8 cellular contexts compared by ENCODE assay signal in genomic region chr9:38392235-38393127, GRCh38. TPM values are rescaled to one million over a fixed set of nuclear protein-coding genes. Genes with fewer than 3 reads are reported as not detected.
DNase-seq lines count a peak whose midpoint lies in the region; ATAC-seq and TF ChIP-seq lines count a peak whose summit lies in the region.

Gene ALDH1B1, plus strand, starts transcription at chr9:38392702. Its CDS starts 3,047 bp downstream, at chr9:38395749.

- H3K36me3 ChIP-seq in HUES64 (ENCODE audit: insufficient read depth, low read length): peaks cover 31% of the 10 kb centered on the region
- H3K36me3 ChIP-seq in neural cell (ENCODE audit: insufficient read depth, low read length): peaks cover 5% of the 10 kb centered on the region
- H3K36me3 ChIP-seq in stomach smooth muscle (ENCODE audit: control insufficient read depth in 2 of 2, insufficient read depth in 2 of 2, low read length in 2 of 2): peaks cover 18% of the 10 kb centered on the region in 2 donors

- TF ChIP-seq CTCF in fibroblast of villous mesenchyme (IDR thresholded peaks at IDR 0.05; ENCODE audit: insufficient read depth, low read depth, low read length): no peak
- TF ChIP-seq CTCF in neural cell (IDR thresholded peaks at IDR 0.05; ENCODE audit: poor library complexity, severe bottlenecking): peak; percentile 61

- H3K27ac ChIP-seq in HUES64 (ENCODE audit: low read depth, low read length): peak within 1 kb of the TSS; percentile 70
- no peak within 1 kb of the TSS for H3K27ac ChIP-seq in neural cell (ENCODE audit: low read length)
- H3K27ac ChIP-seq in stomach smooth muscle (ENCODE audit: low read length): peak within 1 kb of the TSS; percentile 86

- peak; percentile 65 for DNase-seq in DMS79 treated with DMSO at 0.1 percent for 48 hours (lab: John Stamatoyannopoulos, UW)
- DNase-seq in RPMI7951 (ENCODE audit: low read depth): peak; percentile 85
- DNase-seq in activated T-helper 2 cell treated with anti-CD3 and anti-CD28 coated beads, Interferon-gamma antibody, Interleukin-2, Interleukin-4, amounts not matched to agents 10 μg/mL and 5 μg/mL and 100 μg/mL, durations not matched to agents 14 hours and 24 hours and 36 hours (ENCODE audit: low spot score): peak; percentile 70
- peak; percentile 77 for DNase-seq in fibroblast of villous mesenchyme (ENCODE audit: low read depth)

- intact Hi-C loops in activated T-helper 2 cell treated with anti-CD3 and anti-CD28 coated beads, Interferon-gamma antibody, Interleukin-2, Interleukin-4, amounts not matched to agents 10 μg/mL and 5 μg/mL and 100 μg/mL, durations not matched to agents 14 hours and 24 hours and 36 hours (cut with micrococcal nuclease): loop anchor here (5.0 to 10.0 kb wide), 2 partner anchors 328 to 490 kb away; partner anchors contain the start of genes SHB and SLC25A51

- H3K4me3 ChIP-seq in HUES64 (ENCODE audit: low read length) (peak within 1 kb of the TSS; percentile 95), fibroblast of villous mesenchyme (ENCODE audit: low read depth, low read length) (peak within 1 kb of the TSS; percentile 86), neural cell (ENCODE audit: low read length) (peak within 1 kb of the TSS; percentile 78), stomach smooth muscle (ENCODE audit: low read length in 2 of 2) (peak within 1 kb of the TSS; percentile 91 to 96)

- peak; percentile 37 for TF ChIP-seq RAD21 in neural cell (conservative IDR thresholded peaks at IDR 0.05)

- peak within 1 kb of the TSS; percentile 67 for H2AFZ ChIP-seq in neural cell (ENCODE audit: low read depth, low read length)

- ATAC-seq in GM21515 (IDR thresholded peaks at IDR 0.05; ENCODE audit: unreplicated experiment): peak; percentile 98

- H3K9me2 ChIP-seq in neural cell (ENCODE audit: insufficient read depth, low read length): no peaks in the 10 kb centered on the region

- no peaks in the 10 kb centered on the region for H3F3A ChIP-seq in neural cell (ENCODE audit: insufficient read depth, low read length, poor library complexity, severe bottlenecking)

- no peaks in the 10 kb centered on the region for H3K9me3 Mint-ChIP-seq in activated T-helper 2 cell treated with anti-CD3 and anti-CD28 coated beads, Interferon-gamma antibody, Interleukin-2, Interleukin-4, amounts not matched to agents 10 μg/mL and 5 μg/mL and 100 μg/mL, durations not matched to agents 14 hours and 24 hours and 36 hours

- no peaks in the 10 kb centered on the region for H4K20me1 ChIP-seq in neural cell (ENCODE audit: insufficient read depth)

- H3K4me2 ChIP-seq in neural cell (ENCODE audit: low read length): peak within 1 kb of the TSS; percentile 74

- WGBS in HUES64: under 1% methylated on average over 58 of the region's 58 CpGs

- H3K4me1 ChIP-seq in HUES64 (ENCODE audit: insufficient read depth, low read length) (peaks cover 11% of the 10 kb centered on the region; the same call in 1 of the 2 replicates), stomach smooth muscle (ENCODE audit: control insufficient read depth, insufficient read depth, low read length) (peaks cover 51% of the 10 kb centered on the region)

- H3K4me1 Mint-ChIP-seq in activated T-helper 2 cell treated with anti-CD3 and anti-CD28 coated beads, Interferon-gamma antibody, Interleukin-2, Interleukin-4, amounts not matched to agents 10 μg/mL and 5 μg/mL and 100 μg/mL, durations not matched to agents 14 hours and 24 hours and 36 hours (ENCODE audit: low read depth): peaks cover 16% of the 10 kb centered on the region

- peaks cover 6% of the 10 kb centered on the region for H3K79me2 ChIP-seq in neural cell (replicated peaks; ENCODE audit: insufficient read depth, low read length)

- H3K27me3 Mint-ChIP-seq in activated T-helper 2 cell treated with anti-CD3 and anti-CD28 coated beads, Interferon-gamma antibody, Interleukin-2, Interleukin-4, amounts not matched to agents 10 μg/mL and 5 μg/mL and 100 μg/mL, durations not matched to agents 14 hours and 24 hours and 36 hours (ENCODE audit: low read depth): peaks cover 22% of the 10 kb centered on the region

- peak; percentile 19 for TF ChIP-seq EP300 in neural cell (conservative IDR thresholded peaks at IDR 0.05; ENCODE audit: poor library complexity, severe bottlenecking)

- H3K27me3 ChIP-seq in HUES64 (ENCODE audit: insufficient read depth, low read length) (peaks cover 6% of the 10 kb centered on the region; the same call in 1 of the 2 replicates), neural cell (ENCODE audit: insufficient read depth, low read depth, low read length) (no peaks in the 10 kb centered on the region), stomach smooth muscle (ENCODE audit: control insufficient read depth in 1 of 2, insufficient read depth in 2 of 2, low read length in 2 of 2) (no peaks in the 10 kb centered on the region)

- H3K9me3 ChIP-seq in HUES64 (ENCODE audit: insufficient read depth, low read depth, low read length) (no peaks in the 10 kb centered on the region), neural cell (ENCODE audit: low read length) (no peaks in the 10 kb centered on the region), stomach smooth muscle (ENCODE audit: control insufficient read depth in 2 of 2, low read length in 2 of 2) (no peaks in the 10 kb centered on the region)

- H3K4me3 Mint-ChIP-seq in activated T-helper 2 cell treated with anti-CD3 and anti-CD28 coated beads, Interferon-gamma antibody, Interleukin-2, Interleukin-4, amounts not matched to agents 10 μg/mL and 5 μg/mL and 100 μg/mL, durations not matched to agents 14 hours and 24 hours and 36 hours (ENCODE audit: low read depth): peak within 1 kb of the TSS; percentile 96

- peak within 1 kb of the TSS; percentile 90 for H3K27ac Mint-ChIP-seq in activated T-helper 2 cell treated with anti-CD3 and anti-CD28 coated beads, Interferon-gamma antibody, Interleukin-2, Interleukin-4, amounts not matched to agents 10 μg/mL and 5 μg/mL and 100 μg/mL, durations not matched to agents 14 hours and 24 hours and 36 hours

- H3K9ac ChIP-seq in HUES64 (ENCODE audit: low read depth, low read length) (peak within 1 kb of the TSS; percentile 95), neural cell (ENCODE audit: low read length) (peak within 1 kb of the TSS; percentile 68), stomach smooth muscle (ENCODE audit: low read length in 2 of 2) (peak within 1 kb of the TSS; percentile 92 to 97)

- H3K36me3 Mint-ChIP-seq in activated T-helper 2 cell treated with anti-CD3 and anti-CD28 coated beads, Interferon-gamma antibody, Interleukin-2, Interleukin-4, amounts not matched to agents 10 μg/mL and 5 μg/mL and 100 μg/mL, durations not matched to agents 14 hours and 24 hours and 36 hours (ENCODE audit: low read depth): peaks cover 27% of the 10 kb centered on the region

TF ChIP-seq in neural cell, 6 proteins besides CTCF, POLR2A, EP300 and RAD21:
- TF ChIP-seq EZH2 (IDR thresholded peaks at IDR 0.05; ENCODE audit: borderline replicate concordance, insufficient read depth, low read length, poor library complexity, severe bottlenecking) (no peak), POLR2AphosphoS5 (IDR thresholded peaks at IDR 0.05) (peak; percentile 15), SMC3 (conservative IDR thresholded peaks at IDR 0.05; ENCODE audit: poor library complexity) (peak; percentile 34), MXI1 (conservative IDR thresholded peaks at IDR 0.05; ENCODE audit: poor library complexity, severe bottlenecking) (peak; percentile 90)

RNA-seq across cellular contexts. Expression of gene ALDH1B1, which starts in this region (rescaled TPM):
- 39.9 TPM for polyA plus RNA-seq in HUES64 (2013, experiment 1 of 2)
- polyA plus RNA-seq in HUES64 (2013, experiment 2 of 2): 43.5 TPM
- 18.7 and 19.9 TPM in 2 replicates for total RNA-seq in RPMI7951 (2014; rRNA removed; shearing (Covaris generic))
- total RNA-seq in activated T-helper 2 cell treated with anti-CD3 and anti-CD28 coated beads, Interferon-gamma antibody, Interleukin-2, Interleukin-4, amounts not matched to agents 10 μg/mL and 5 μg/mL and 100 μg/mL, durations not matched to agents 14 hours and 24 hours and 36 hours: 37.7 and 39.3 TPM in 2 replicates
- total RNA-seq in fibroblast of villous mesenchyme: 66.0 and 74.3 TPM in 2 replicates
- 5.8 and 6.6 TPM in 2 replicates for polyA plus RNA-seq in neural cell
- polyA minus RNA-seq in neural cell: 11.2 and 11.6 TPM in 2 replicates
